Comparison of ENCODE assay signal across 8 cellular contexts in genomic region chrX:107673933-107674479, GRCh38. TPM values are rescaled to one million over a fixed set of nuclear protein-coding genes. Genes with fewer than 3 reads are reported as not detected.
DNase-seq lines count a peak whose midpoint lies in the region; TF ChIP-seq lines count a peak whose summit lies in the region.

No MANE protein-coding gene starts in this region.

- H3K36me3 ChIP-seq in GM06990 (ENCODE audit: control insufficient read depth, insufficient read depth, low read length) = no peaks in the 10 kb centered on the region
- H3K36me3 ChIP-seq in prostate gland = no peaks in the 10 kb centered on the region

- no peaks in the 10 kb centered on the region for H3K27me3 ChIP-seq in GM06990 (replicated peaks; ENCODE audit: control insufficient read depth, insufficient read depth, low read length)
- H3K27me3 ChIP-seq in prostate gland (replicated peaks; ENCODE audit: insufficient read depth) = no peaks in the 10 kb centered on the region

- peak overlapping the region; percentile 89 for H3K27ac ChIP-seq in epithelial cell of prostate
- peak overlapping the region; percentile 89 for H3K27ac ChIP-seq in prostate gland

- H3K4me1 ChIP-seq in prostate gland (replicated peaks) = no peaks in the 10 kb centered on the region

- 26% methylated on average over 7 of the region's 7 CpGs for WGBS in prostate gland

- DNase-seq in GM06990 (ENCODE audit: extremely low read depth, insufficient read length) (peak; percentile 76), HCEC 1CT (peak; percentile 78), NCI-H1694 treated with DMSO at 0.1 percent for 48 hours (lab: John Stamatoyannopoulos, UW) (peak; percentile 53), epithelial cell of prostate (ENCODE audit: low read depth, low spot score) (no peak), prostate gland (ENCODE audit: low spot score) (peak; percentile 69), ureter (ENCODE audit: low spot score) (peak; percentile 85), NCI-H2081 treated with DMSO at 0.1 percent for 48 hours (lab: John Stamatoyannopoulos, UW) (no peak)
- peak; percentile 90 for DNase-seq in activated CD8-positive, alpha-beta memory T cell treated with anti-CD3 and anti-CD28 coated beads for 24 hours

- TF ChIP-seq POLR2A in prostate gland (IDR thresholded peaks at IDR 0.05) = no peak

- H3K4me3 ChIP-seq in GM06990 (replicated peaks; ENCODE audit: low read depth, low read length) (no peak overlapping the region), prostate gland (no peak overlapping the region)

- intact Hi-C loops in prostate gland (cut with DNase I) = loop anchor here (5.0 kb wide), 1 partner anchor 103 kb away; the partner anchor contains the start of genes NCBP2L and TSC22D3

- H3K9me3 ChIP-seq in prostate gland = no peaks in the 10 kb centered on the region

- TF ChIP-seq CTCF in GM06990 (IDR thresholded peaks at IDR 0.05; ENCODE audit: insufficient read depth, low read length, poor library complexity, severe bottlenecking) (no peak), prostate gland (IDR thresholded peaks at IDR 0.05) (peak in 2 of 4 experiments; percentile 16 to 22)

RNA-seq across cellular contexts. Expression of gene PRPS1, which starts 45.7 kb away (rescaled TPM):
- total RNA-seq in prostate gland = 10 to 100 TPM; 37.5 to 37.6 TPM
- 40.8 TPM for total RNA-seq in ureter

Comparison
In these comparisons a context has a peak if more than half of its experiments do, and no peak if none do; other contexts are left out.
1. DNase-seq: peak in GM06990 (single experiment), HCEC 1CT (single experiment), NCI-H1694 treated with DMSO at 0.1 percent for 48 hours (single experiment), activated CD8-positive, alpha-beta memory T cell treated with anti-CD3 and anti-CD28 coated beads for 24 hours (single experiment), prostate gland (single experiment) and ureter (single experiment); none in epithelial cell of prostate (single experiment) and NCI-H2081 treated with DMSO at 0.1 percent for 48 hours (single experiment).